In the genomic region with DNA sequence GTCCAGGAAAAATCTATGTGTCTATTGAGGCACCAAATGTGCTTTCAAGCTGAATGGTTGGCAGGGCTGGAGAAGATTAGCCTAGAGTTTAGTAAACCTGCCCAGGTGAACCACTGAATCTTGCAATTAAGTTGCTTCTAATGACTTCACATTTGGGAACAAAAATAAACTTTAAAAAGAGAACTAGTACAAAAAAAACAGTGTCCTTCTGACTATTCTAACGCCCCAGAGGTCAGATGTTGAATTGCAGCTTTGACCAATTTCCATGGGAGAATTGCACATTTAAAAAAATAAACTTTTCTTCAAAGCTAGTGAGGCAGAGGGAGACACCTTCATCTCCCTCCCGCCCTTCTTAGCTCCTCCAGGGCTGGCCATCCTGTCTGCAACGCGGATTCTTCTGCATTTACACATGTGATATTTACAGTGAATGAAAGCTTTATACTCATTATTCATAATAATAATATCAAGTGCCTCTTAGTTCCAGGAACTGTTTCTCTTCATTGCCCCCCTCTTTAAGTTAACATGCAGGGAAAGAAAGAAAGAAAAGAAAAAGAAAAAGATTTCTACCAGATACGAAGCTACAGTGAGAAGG, we compare ENCODE assay signal across 11 cellular contexts.
A peak's percentile ranks its signal among the peaks of the same experiment; 100 is the strongest.
DNase-seq lines count a peak whose midpoint lies in the region; ATAC-seq and TF ChIP-seq lines count a peak whose summit lies in the region.
"Had no signal": no experiment of that assay in that cellular context is flagged by ENCODE, and none has a peak within 500 bp of the region (broad histone marks: within the 10 kb centered on the region; RNA-seq: fewer than 3 reads in every experiment).

No MANE protein-coding gene starts in this region.

- in situ Hi-C loops in gastrocnemius medialis (cut with MboI; ENCODE audit: low sequenced_read_pairs in 4 of 4) = no loop called here

- no peak for TF ChIP-seq POLR2A in gastrocnemius medialis (IDR thresholded peaks at IDR 0.05)

- no peaks in the 10 kb centered on the region for H3K36me3 ChIP-seq in gastrocnemius medialis

- no peaks in the 10 kb centered on the region for H3K9me3 ChIP-seq in gastrocnemius medialis

- H3K27ac ChIP-seq in gastrocnemius medialis = no peak overlapping the region

- H3K27me3 ChIP-seq in gastrocnemius medialis = peaks cover 0 to 4% (median 2%) of the 10 kb centered on the region in 3 donors

- POLR2A ChIA-PET in HEK293T (lab: Yijun Ruan, JAX) = no interaction called here

- intact Hi-C loops in gastrocnemius medialis (cut with DNase I; ENCODE audit: low total_unique reads) = no loop called here

- TF ChIP-seq CTCF in AG10803 (conservative IDR thresholded peaks at IDR 0.05; ENCODE audit: low read length) (peak; percentile 9), gastrocnemius medialis (IDR thresholded peaks at IDR 0.05 in 4 of 5, conservative IDR thresholded peaks at IDR 0.05 in 1 of 5) (no peak)

- CTCF ChIA-PET in HEK293T (lab: Yijun Ruan, JAX) = interaction anchor here (0.9 to 1.3 kb wide), 3 partner anchors 12 to 17 kb away, joined by 3 to 5 read pairs (median 3); no protein-coding TSS in a partner anchor

- H3K4me3 ChIP-seq in AG10803 (ENCODE audit: low read length) (no peak overlapping the region), gastrocnemius medialis (no peak overlapping the region)

- ATAC-seq in left lobe of liver (peak; percentile 32), gastrocnemius medialis (no peak), HG03025 (IDR thresholded peaks at IDR 0.05; ENCODE audit: low FRiP score, unreplicated experiment) (no peak), HG03457 (IDR thresholded peaks at IDR 0.05; ENCODE audit: unreplicated experiment) (no peak)
- ATAC-seq: CD8-positive, alpha-beta T cell had no signal

- no peaks in the 10 kb centered on the region for H3K4me1 ChIP-seq in gastrocnemius medialis

- no peak for DNase-seq in AG10803 (ENCODE audit: low read depth)
- DNase-seq in HEK293T (ENCODE audit: extremely low spot score) = peak; percentile 27
- peak; percentile 11 for DNase-seq in astrocyte of the hippocampus (ENCODE audit: low read depth, low spot score)
- DNase-seq in left lobe of liver (ENCODE audit: low spot score) = no peak
- no peak for DNase-seq in gastrocnemius medialis
- DNase-seq in UCSD-AML1 (lab: John Stamatoyannopoulos, UW; ENCODE audit: unreplicated experiment) = no peak
- DNase-seq: activated CD4-positive, alpha-beta memory T cell treated with anti-CD3 and anti-CD28 coated beads for 36 hours; NCI-H146 had no signal

TF ChIP-seq in HEK293T, 16 proteins besides CTCF, POLR2A, EP300 and RAD21:
- TF ChIP-seq, protein P1, sequence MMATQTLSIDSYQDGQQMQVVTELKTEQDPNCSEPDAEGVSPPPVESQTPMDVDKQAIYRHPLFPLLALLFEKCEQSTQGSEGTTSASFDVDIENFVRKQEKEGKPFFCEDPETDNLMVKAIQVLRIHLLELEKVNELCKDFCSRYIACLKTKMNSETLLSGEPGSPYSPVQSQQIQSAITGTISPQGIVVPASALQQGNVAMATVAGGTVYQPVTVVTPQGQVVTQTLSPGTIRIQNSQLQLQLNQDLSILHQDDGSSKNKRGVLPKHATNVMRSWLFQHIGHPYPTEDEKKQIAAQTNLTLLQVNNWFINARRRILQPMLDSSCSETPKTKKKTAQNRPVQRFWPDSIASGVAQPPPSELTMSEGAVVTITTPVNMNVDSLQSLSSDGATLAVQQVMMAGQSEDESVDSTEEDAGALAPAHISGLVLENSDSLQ (IDR thresholded peaks at IDR 0.05) = no peak
- no peak for TF ChIP-seq FOXK2 (IDR thresholded peaks at IDR 0.05)
- no peak for TF ChIP-seq ZNF384 (IDR thresholded peaks at IDR 0.05)
- TF ChIP-seq SUZ12 (IDR thresholded peaks at IDR 0.05) = no peak
- no peak for TF ChIP-seq ARNT (IDR thresholded peaks at IDR 0.05)
- TF ChIP-seq BHLHE40 (IDR thresholded peaks at IDR 0.05; ENCODE audit: borderline replicate concordance) = no peak
- TF ChIP-seq HDGF (IDR thresholded peaks at IDR 0.05; ENCODE audit: borderline replicate concordance) = no peak
- no peak for TF ChIP-seq LEF1 (IDR thresholded peaks at IDR 0.05; ENCODE audit: borderline replicate concordance)
- no peak for TF ChIP-seq FOXM1 (IDR thresholded peaks at IDR 0.05; ENCODE audit: borderline replicate concordance)
- no peak for TF ChIP-seq ELF4 (IDR thresholded peaks at IDR 0.05)
- TF ChIP-seq NFRKB (IDR thresholded peaks at IDR 0.05) = no peak
- TF ChIP-seq FOXA1 (IDR thresholded peaks at IDR 0.05) = no peak

Comparison
In these comparisons a context has a peak if more than half of its experiments do, and no peak if none do; other contexts are left out.
1. DNase-seq: peak in HEK293T (single experiment) and astrocyte of the hippocampus (single experiment); none in AG10803 (single experiment), left lobe of liver (single experiment), gastrocnemius medialis (0 of 2) and UCSD-AML1 (single experiment).